ENCODE assay signal across 20 cellular contexts in the genomic region with DNA sequence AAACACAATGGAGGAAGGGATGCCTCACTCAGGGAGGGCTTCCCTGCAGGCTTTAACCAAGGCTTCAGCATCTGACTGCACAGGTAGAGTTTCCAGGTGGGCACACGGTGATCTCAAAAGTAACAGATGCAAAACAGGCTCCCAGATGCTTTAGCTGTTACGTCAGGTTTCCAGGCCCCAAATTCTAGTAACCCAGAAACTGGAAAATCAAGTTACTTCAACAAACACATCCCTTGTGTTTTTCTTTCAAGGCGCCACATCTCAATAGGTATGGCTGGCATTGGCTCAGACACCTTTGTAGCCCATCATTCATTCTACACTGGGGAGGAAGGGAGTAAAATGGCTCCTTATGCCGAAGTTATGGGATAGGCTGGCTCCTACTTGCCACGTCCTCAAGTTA. TPM values are rescaled to one million over a fixed set of nuclear protein-coding genes. Genes with fewer than 3 reads are reported as not detected.
"Had no signal": no experiment of that assay in that cellular context is flagged by ENCODE, and none has a peak within 500 bp of the region (broad histone marks: within the 10 kb centered on the region; RNA-seq: fewer than 3 reads in every experiment).

No MANE protein-coding gene starts in this region.

- H3K27ac ChIP-seq: Peyer's patch, SJCRH30 had no signal

- H3K4me1 ChIP-seq: Peyer's patch, SJCRH30 had no signal

- DNase-seq: KBM-7, MG63, NCI-H1092, NCI-H1105 treated with DMSO at 0.1 percent for 48 hours, NCI-H1417 treated with DMSO at 0.1 percent for 48 hours, NCI-H146, NCI-H1694 treated with DMSO at 0.1 percent for 48 hours, NCI-H1930, NCI-H2081, NCI-H2107, NCI-H2227 treated with DMSO at 0.1 percent for 48 hours, NCI-H524, NCI-H69, NCI-H774, Peyer's patch, SJCRH30 had no signal

- H3K36me3 ChIP-seq: MG63, Peyer's patch, SJCRH30 had no signal

- H3K9me3 ChIP-seq: MG63, Peyer's patch, SJCRH30 had no signal

- H3K4me3 ChIP-seq: MG63, Peyer's patch, SJCRH30 had no signal

- ATAC-seq: Right ventricle myocardium inferior, SK-N-SH treated with all-trans-retinoic acid at 6 μM for 48 hours had no signal

- H3K27me3 ChIP-seq: MG63, Peyer's patch had no signal

RNA-seq across cellular contexts. Expression of gene NRG2, which starts 27.4 kb away (rescaled TPM):
- total RNA-seq: HT-29, LHCN-M2 had no signal
